ENCODE assay signal across 9 cellular contexts in genomic region chr6:1524040-1524480, GRCh38.
DNase-seq lines count a peak whose midpoint lies in the region; ATAC-seq and TF ChIP-seq lines count a peak whose summit lies in the region.
"Had no signal": no experiment of that assay in that cellular context is flagged by ENCODE, and none has a peak within 500 bp of the region (broad histone marks: within the 10 kb centered on the region; RNA-seq: fewer than 3 reads in every experiment).

No MANE protein-coding gene starts in this region.

- peak overlapping the region; percentile 87 for H3K27ac Mint-ChIP-seq in activated CD4-positive, alpha-beta memory T cell treated with anti-CD3 and anti-CD28 coated beads, Interleukin-2, amount 10 ng/mL, durations not matched to agents 7 days and 5 days

- H3K27me3 Mint-ChIP-seq in activated CD4-positive, alpha-beta memory T cell treated with anti-CD3 and anti-CD28 coated beads, Interleukin-2, amount 10 ng/mL, durations not matched to agents 7 days and 5 days: peaks cover 19% of the 10 kb centered on the region

- peaks cover 52% of the 10 kb centered on the region for H3K4me1 Mint-ChIP-seq in activated CD4-positive, alpha-beta memory T cell treated with anti-CD3 and anti-CD28 coated beads, Interleukin-2, amount 10 ng/mL, durations not matched to agents 7 days and 5 days

- no peaks in the 10 kb centered on the region for H3K9me3 ChIP-seq in duodenal mucosa (ENCODE audit: control insufficient read depth in 1 of 2, low read length in 2 of 2)

- no peak overlapping the region for H3K27ac ChIP-seq in duodenal mucosa (ENCODE audit: low read depth, low read length)
- H3K27ac ChIP-seq: VCaP had no signal

- no peaks in the 10 kb centered on the region for H3K9me3 Mint-ChIP-seq in activated CD4-positive, alpha-beta memory T cell treated with anti-CD3 and anti-CD28 coated beads, Interleukin-2, amount 10 ng/mL, durations not matched to agents 7 days and 5 days

- no peaks in the 10 kb centered on the region for H3K36me3 ChIP-seq in duodenal mucosa (ENCODE audit: control insufficient read depth in 1 of 2, insufficient read depth in 2 of 2, low read length in 2 of 2)

- no peaks in the 10 kb centered on the region for H3K36me3 Mint-ChIP-seq in activated CD4-positive, alpha-beta memory T cell treated with anti-CD3 and anti-CD28 coated beads, Interleukin-2, amount 10 ng/mL, durations not matched to agents 7 days and 5 days (ENCODE audit: low read depth)

- POLR2A ChIA-PET in HEK293T (lab: Yijun Ruan, JAX): no interaction called here
- POLR2A ChIA-PET in activated CD4-positive, alpha-beta memory T cell treated with anti-CD3 and anti-CD28 coated beads, Interleukin-2, amount 10 ng/mL, durations not matched to agents 7 days and 5 days (lab: Charles Lee): interaction anchor here (0.7 to 4.8 kb wide), 7 partner anchors 11 to 88 kb away, joined by 3 to 29 read pairs (median 9); no protein-coding TSS in a partner anchor

- peak overlapping the region; percentile 60 for H3K4me3 Mint-ChIP-seq in activated CD4-positive, alpha-beta memory T cell treated with anti-CD3 and anti-CD28 coated beads, Interleukin-2, amount 10 ng/mL, durations not matched to agents 7 days and 5 days

- no peak for ATAC-seq in HG03280 (IDR thresholded peaks at IDR 0.05; ENCODE audit: unreplicated experiment)

- H3K9ac ChIP-seq in duodenal mucosa (ENCODE audit: low read depth in 1 of 2, low read length in 2 of 2): no peak overlapping the region

- peaks cover 13 to 14% of the 10 kb centered on the region in 2 donors for H3K27me3 ChIP-seq in duodenal mucosa (ENCODE audit: control insufficient read depth in 1 of 2, insufficient read depth in 2 of 2, low read length in 2 of 2)

- H3K4me1 ChIP-seq in duodenal mucosa (ENCODE audit: control insufficient read depth in 1 of 2, insufficient read depth in 2 of 2, low read length in 2 of 2): peaks cover 10 to 13% of the 10 kb centered on the region in 2 donors

- DNase-seq in HEK293T (ENCODE audit: extremely low spot score) (peak; percentile 68), lung microvascular endothelial cell (ENCODE audit: low read depth in 2 of 2) (peak; percentile 72 to 81), occipital lobe (lab: John Stamatoyannopoulos, UW) (no peak), HCEC 1CT (no peak)
- DNase-seq in activated CD4-positive, alpha-beta memory T cell treated with anti-CD3 and anti-CD28 coated beads, Interleukin-2, amount 10 ng/mL, durations not matched to agents 7 days and 5 days: peak; percentile 86
- peak; percentile 57 for DNase-seq in stimulated activated CD8-positive, alpha-beta memory T cell treated with anti-CD3 and anti-CD28 coated beads, Interleukin-15, amount 100 ng/mL, for 1 hour (ENCODE audit: low read depth)

- H3K4me3 ChIP-seq in duodenal mucosa (ENCODE audit: low read depth in 1 of 2, low read length in 2 of 2): peak overlapping the region; percentile 42 to 52

- CTCF ChIA-PET in HEK293T (lab: Yijun Ruan, JAX): no interaction called here
- CTCF ChIA-PET in activated CD4-positive, alpha-beta memory T cell treated with anti-CD3 and anti-CD28 coated beads, Interleukin-2, amount 10 ng/mL, durations not matched to agents 7 days and 5 days (lab: Charles Lee): interaction anchor here (0.6 to 10.1 kb wide), 24 partner anchors 9 to 1227 kb away, joined by 3 to 365 read pairs (median 5); partner anchors contain the start of genes FOXC1 and MYLK4

TF ChIP-seq in HEK293T, 16 proteins besides CTCF, POLR2A, EP300 and RAD21:
- TF ChIP-seq L3MBTL2 (conservative IDR thresholded peaks at IDR 0.05) (peak; percentile 91), SP1 (IDR thresholded peaks at IDR 0.05) (no peak)

Comparison
In these comparisons a context has a peak if more than half of its experiments do, and no peak if none do; other contexts are left out.
1. DNase-seq: peak in HEK293T (single experiment), activated CD4-positive, alpha-beta memory T cell treated with anti-CD3 and anti-CD28 coated beads, Interleukin-2, amount 10 ng/mL, durations not matched to agents 7 days and 5 days (single experiment), lung microvascular endothelial cell (2 of 2) and stimulated activated CD8-positive, alpha-beta memory T cell treated with anti-CD3 and anti-CD28 coated beads, Interleukin-15, amount 100 ng/mL, for 1 hour (single experiment); none in occipital lobe (single experiment) and HCEC 1CT (single experiment).